In genomic region chr7:105345003-105345402, GRCh38 we compare ENCODE assay signal across 22 cellular contexts. TPM values are rescaled to one million over a fixed set of nuclear protein-coding genes. Genes with fewer than 3 reads are reported as not detected.
DNase-seq lines count a peak whose midpoint lies in the region; ATAC-seq and TF ChIP-seq lines count a peak whose summit lies in the region.
"Had no signal": no experiment of that assay in that cellular context is flagged by ENCODE, and none has a peak within 500 bp of the region (broad histone marks: within the 10 kb centered on the region; RNA-seq: fewer than 3 reads in every experiment).

No MANE protein-coding gene starts in this region.

- peak; percentile 51 for DNase-seq in activated CD4-positive, alpha-beta T cell treated with anti-CD3 and anti-CD28 coated beads for 36 hours
- DNase-seq in activated CD4-positive, alpha-beta T cell treated with anti-CD3 and anti-CD28 coated beads for 1 hour = no peak
- DNase-seq in CD4-positive, alpha-beta memory T cell = no peak
- DNase-seq in activated T-cell treated with anti-CD3 and anti-CD28 coated beads, Interleukin-2, amount 50 U/mL, for 72 hours = peak; percentile 10 to 15
- no peak for DNase-seq in naive B cell
- no peak for DNase-seq in effector CD8-positive, alpha-beta T cell (lab: John Stamatoyannopoulos, UW)
- DNase-seq in mucosa of descending colon = no peak
- DNase-seq: 8988T; activated CD4-positive, CD25-positive, alpha-beta regulatory T cell treated with anti-CD3 and anti-CD28 coated beads, Interleukin-2, amount 50 U/mL, for 72 hours; aorta; DMS53; islet precursor cell; NCI-H1105 treated with DMSO at 0.1 percent for 48 hours; NCI-H2171; PC-3; stimulated activated CD4-positive, alpha-beta T cell treated with anti-CD3 and anti-CD28 coated beads, Interleukin-4, amount 100 ng/mL, for 24 hours; T-helper 9 cell had no signal

- no peaks in the 10 kb centered on the region for H3K9me3 ChIP-seq in CD4-positive, alpha-beta memory T cell (ENCODE audit: control insufficient read depth in 1 of 2, low read length in 2 of 2)
- H3K9me3 ChIP-seq in mucosa of descending colon = no peaks in the 10 kb centered on the region
- H3K9me3 ChIP-seq: BLaER1, testis had no signal

- peak overlapping the region; percentile 31 for H3K4me3 Mint-ChIP-seq in activated CD4-positive, alpha-beta T cell treated with anti-CD3 and anti-CD28 coated beads for 36 hours
- H3K4me3 Mint-ChIP-seq in CD4-positive, alpha-beta memory T cell = peak overlapping the region in 7 of 8 donors; percentile 24 to 64 (median 38)
- peak overlapping the region; percentile 47 to 76 for H3K4me3 Mint-ChIP-seq in activated T-cell treated with anti-CD3 and anti-CD28 coated beads, Interleukin-2, amount 50 U/mL, for 72 hours
- peak overlapping the region in 4 of 8 donors; percentile 12 to 64 (median 30) for H3K4me3 Mint-ChIP-seq in naive B cell

- no peak overlapping the region for H3K27ac ChIP-seq in CD4-positive, alpha-beta memory T cell (ENCODE audit: low read depth, low read length)
- H3K27ac ChIP-seq: BLaER1 had no signal

- no peaks in the 10 kb centered on the region for H3K36me3 ChIP-seq in CD4-positive, alpha-beta memory T cell (ENCODE audit: insufficient read depth, low read length)
- H3K36me3 ChIP-seq in mucosa of descending colon (ENCODE audit: low read depth) = no peaks in the 10 kb centered on the region
- H3K36me3 ChIP-seq: BLaER1 had no signal

- no peaks in the 10 kb centered on the region for H3K27me3 Mint-ChIP-seq in activated CD4-positive, alpha-beta T cell treated with anti-CD3 and anti-CD28 coated beads for 36 hours
- no peaks in the 10 kb centered on the region for H3K27me3 Mint-ChIP-seq in CD4-positive, alpha-beta memory T cell
- no peaks in the 10 kb centered on the region for H3K27me3 Mint-ChIP-seq in activated T-cell treated with anti-CD3 and anti-CD28 coated beads, Interleukin-2, amount 50 U/mL, for 72 hours (ENCODE audit: low read depth)
- no peaks in the 10 kb centered on the region for H3K27me3 Mint-ChIP-seq in naive B cell
- H3K27me3 Mint-ChIP-seq: progenitor cell of endocrine pancreas had no signal

- no peak for TF ChIP-seq CTCF in mucosa of descending colon (IDR thresholded peaks at IDR 0.05)

- intact Hi-C loops in activated CD4-positive, alpha-beta T cell treated with anti-CD3 and anti-CD28 coated beads for 36 hours (cut with DNase I, micrococcal nuclease) = loop anchor here (2.0 to 5.0 kb wide), 2 partner anchors 38 to 46 kb away; no protein-coding TSS in a partner anchor
- intact Hi-C loops in CD4-positive, alpha-beta memory T cell (cut with micrococcal nuclease) = no loop called here
- intact Hi-C loops in mucosa of descending colon (cut with DNase I, micrococcal nuclease) = no loop called here

- peak overlapping the region; percentile 74 for H3K27ac Mint-ChIP-seq in activated CD4-positive, alpha-beta T cell treated with anti-CD3 and anti-CD28 coated beads for 36 hours
- H3K27ac Mint-ChIP-seq in CD4-positive, alpha-beta memory T cell = peak overlapping the region in 4 of 7 donors; percentile 23 to 79 (median 58)
- peak overlapping the region; percentile 96 for H3K27ac Mint-ChIP-seq in activated T-cell treated with anti-CD3 and anti-CD28 coated beads, Interleukin-2, amount 50 U/mL, for 72 hours
- H3K27ac Mint-ChIP-seq in naive B cell = peak overlapping the region in 5 of 6 donors; percentile 37 to 78 (median 53)
- H3K27ac Mint-ChIP-seq: progenitor cell of endocrine pancreas had no signal

- H3K4me1 ChIP-seq in CD4-positive, alpha-beta memory T cell (ENCODE audit: insufficient read depth, low read length) = peaks cover 60% of the 10 kb centered on the region
- H3K4me1 ChIP-seq in mucosa of descending colon (ENCODE audit: low read depth) = peaks cover 4% of the 10 kb centered on the region

- CTCF ChIA-PET in activated CD4-positive, alpha-beta T cell treated with anti-CD3 and anti-CD28 coated beads for 36 hours (lab: Charles Lee) = interaction anchor here (0.6 to 1.0 kb wide), 5 partner anchors 9 to 332 kb away, joined by 3 read pairs; no protein-coding TSS in a partner anchor
- CTCF ChIA-PET in CD4-positive, alpha-beta memory T cell (lab: Charles Lee; ENCODE audit: partially characterized antibody) = interaction anchor here (0.5 to 1.4 kb wide), 4 partner anchors 8 to 361 kb away, joined by 3 to 5 read pairs (median 4); no protein-coding TSS in a partner anchor

- peaks cover 57% of the 10 kb centered on the region for H3K4me1 Mint-ChIP-seq in activated CD4-positive, alpha-beta T cell treated with anti-CD3 and anti-CD28 coated beads for 36 hours
- H3K4me1 Mint-ChIP-seq in CD4-positive, alpha-beta memory T cell = peaks cover 36 to 64% (median 50%) of the 10 kb centered on the region in 4 donors
- H3K4me1 Mint-ChIP-seq in activated T-cell treated with anti-CD3 and anti-CD28 coated beads, Interleukin-2, amount 50 U/mL, for 72 hours (ENCODE audit: low read depth) = peaks cover 71% of the 10 kb centered on the region
- H3K4me1 Mint-ChIP-seq in naive B cell = peaks cover 36 to 81% (median 49%) of the 10 kb centered on the region in 3 donors

- POLR2A ChIA-PET in activated CD4-positive, alpha-beta T cell treated with anti-CD3 and anti-CD28 coated beads for 36 hours (lab: Charles Lee) = no interaction called here
- POLR2A ChIA-PET in CD4-positive, alpha-beta memory T cell (lab: Charles Lee; ENCODE audit: partially characterized antibody) = interaction anchor here (0.8 to 3.1 kb wide), 8 partner anchors 11 to 361 kb away, joined by 3 to 22 read pairs (median 5); partner anchors contain the start of genes KMT2E and SRPK2

- H3K27me3 ChIP-seq in CD4-positive, alpha-beta memory T cell (ENCODE audit: insufficient read depth, low read length) = no peaks in the 10 kb centered on the region
- H3K27me3 ChIP-seq: BLaER1, testis had no signal

- no peak overlapping the region for H3K4me3 ChIP-seq in CD4-positive, alpha-beta memory T cell (ENCODE audit: low read length in 2 of 2)
- no peak overlapping the region for H3K4me3 ChIP-seq in mucosa of descending colon
- H3K4me3 ChIP-seq: BLaER1, lung, testis had no signal

- peak; percentile 85 for ATAC-seq in activated CD4-positive, alpha-beta T cell treated with anti-CD3 and anti-CD28 coated beads for 36 hours
- peak; percentile 73 to 81 for ATAC-seq in activated T-cell treated with anti-CD3 and anti-CD28 coated beads, Interleukin-2, amount 50 U/mL, for 72 hours (replicated peaks in 1 of 2)
- ATAC-seq in naive B cell (ENCODE audit: low read depth in 2 of 2) = no peak
- no peak for ATAC-seq in GM21528 (IDR thresholded peaks at IDR 0.05; ENCODE audit: low FRiP score, unreplicated experiment)
- no peak for ATAC-seq in mucosa of descending colon
- ATAC-seq: PC-3 had no signal

- H3K9me3 Mint-ChIP-seq in activated CD4-positive, alpha-beta T cell treated with anti-CD3 and anti-CD28 coated beads for 36 hours (ENCODE audit: low read depth) = no peaks in the 10 kb centered on the region
- no peaks in the 10 kb centered on the region for H3K9me3 Mint-ChIP-seq in CD4-positive, alpha-beta memory T cell
- no peaks in the 10 kb centered on the region for H3K9me3 Mint-ChIP-seq in activated T-cell treated with anti-CD3 and anti-CD28 coated beads, Interleukin-2, amount 50 U/mL, for 72 hours
- no peaks in the 10 kb centered on the region for H3K9me3 Mint-ChIP-seq in naive B cell

- no peaks in the 10 kb centered on the region for H3K36me3 Mint-ChIP-seq in activated CD4-positive, alpha-beta T cell treated with anti-CD3 and anti-CD28 coated beads for 36 hours (ENCODE audit: low read depth)
- H3K36me3 Mint-ChIP-seq in CD4-positive, alpha-beta memory T cell = no peaks in the 10 kb centered on the region
- H3K36me3 Mint-ChIP-seq in activated T-cell treated with anti-CD3 and anti-CD28 coated beads, Interleukin-2, amount 50 U/mL, for 72 hours (ENCODE audit: insufficient read depth in 2 of 2) = no peaks in the 10 kb centered on the region
- H3K36me3 Mint-ChIP-seq in naive B cell = no peaks in the 10 kb centered on the region

RNA-seq across cellular contexts. Expression of gene SRPK2, which starts 43.7 kb away (rescaled TPM):
- total RNA-seq in activated CD4-positive, alpha-beta T cell treated with anti-CD3 and anti-CD28 coated beads for 36 hours = 10 to 100 TPM; 42.7 to 42.9 TPM
- total RNA-seq in CD4-positive, alpha-beta memory T cell = 10 to 100 TPM; 54.7 to 55.2 TPM
- 10 to 100 TPM; 36.0 to 48.7 TPM for polyA plus RNA-seq in CD4-positive, alpha-beta memory T cell
- 10 to 100 TPM; 45.4 to 51.0 TPM for total RNA-seq in activated T-cell treated with anti-CD3 and anti-CD28 coated beads, Interleukin-2, amount 50 U/mL, for 72 hours
- polyA plus RNA-seq in naive B cell (ENCODE audit: low read depth in 6 of 6) = 10 to 100 TPM; 50.6 to 65.5 (median 56.1) TPM
- 10 to 100 TPM; 25.7 to 59.2 (median 31.6) TPM for total RNA-seq in mucosa of descending colon

Comparison
In these comparisons a context has a peak if more than half of its experiments do, and no peak if none do; other contexts are left out.
1. DNase-seq: peak in activated CD4-positive, alpha-beta T cell treated with anti-CD3 and anti-CD28 coated beads for 36 hours (single experiment) and activated T-cell treated with anti-CD3 and anti-CD28 coated beads, Interleukin-2, amount 50 U/mL, for 72 hours (2 of 2); none in activated CD4-positive, alpha-beta T cell treated with anti-CD3 and anti-CD28 coated beads for 1 hour (single experiment), CD4-positive, alpha-beta memory T cell (0 of 5), naive B cell (single experiment), effector CD8-positive, alpha-beta T cell (single experiment) and mucosa of descending colon (0 of 3).
2. ATAC-seq: peak in activated CD4-positive, alpha-beta T cell treated with anti-CD3 and anti-CD28 coated beads for 36 hours (single experiment) and activated T-cell treated with anti-CD3 and anti-CD28 coated beads, Interleukin-2, amount 50 U/mL, for 72 hours (2 of 2); none in naive B cell (0 of 2), GM21528 (single experiment) and mucosa of descending colon (single experiment).
3. intact Hi-C loops: an anchor here in activated CD4-positive, alpha-beta T cell treated with anti-CD3 and anti-CD28 coated beads for 36 hours (2.0 to 5.0 kb wide); none called in CD4-positive, alpha-beta memory T cell and mucosa of descending colon.
4. Peak in every context shown above with its lines, with median percentiles within 50 percentile points of each other: H3K27ac Mint-ChIP-seq.